ENCODE assay signal across 8 cellular contexts in genomic region chr20:17610566-17611289, GRCh38. TPM values are rescaled to one million over a fixed set of nuclear protein-coding genes. Genes with fewer than 3 reads are reported as not detected.
A peak's percentile ranks its signal among the peaks of the same experiment; 100 is the strongest.
DNase-seq lines count a peak whose midpoint lies in the region; ATAC-seq and TF ChIP-seq lines count a peak whose summit lies in the region.

No MANE protein-coding gene starts in this region.

- peaks cover 7 to 60% (median 37%) of the 10 kb centered on the region in 6 donors for H3K4me1 ChIP-seq in spleen

- peak overlapping the region in 7 of 8 donors; percentile 51 to 85 (median 68) for H3K27ac ChIP-seq in spleen

- DNase-seq in GM20000 (ENCODE audit: low spot score) (peak; percentile 20), fibroblast of gingiva (ENCODE audit: low read depth) (peak; percentile 25), spleen (peak; percentile 84), inferior parietal cortex (ENCODE audit: extremely low spot score) (no peak), SIG-M5 (lab: John Stamatoyannopoulos, UW) (no peak), retina (no peak)
- peak; percentile 80 for DNase-seq in activated CD8-positive, alpha-beta memory T cell treated with anti-CD3 and anti-CD28 coated beads for 24 hours

- TF ChIP-seq CTCF in GM20000 (IDR thresholded peaks at IDR 0.05; ENCODE audit: extremely low read depth, missing control alignments) (no peak), spleen (IDR thresholded peaks at IDR 0.05 in 8 of 11, conservative IDR thresholded peaks at IDR 0.05 in 3 of 11) (no peak)

- 55 to 67% (median 57%) methylated on average over 13 to 19 of the region's 19 CpGs for WGBS in spleen, 5 donors

- no peak for ATAC-seq in HG02870 (IDR thresholded peaks at IDR 0.05; ENCODE audit: unreplicated experiment)

- no peaks in the 10 kb centered on the region for H3K9me3 ChIP-seq in spleen

- H3K27me3 ChIP-seq in spleen (replicated peaks in 1 of 7) = no peaks in the 10 kb centered on the region

- TF ChIP-seq POLR2A in spleen (IDR thresholded peaks at IDR 0.05) = no peak

- intact Hi-C loops in spleen (cut with DNase I; ENCODE audit: low total_unique reads) = no loop called here

- peaks cover 0 to 75% (median 12%) of the 10 kb centered on the region in 6 donors for H3K36me3 ChIP-seq in spleen

- peak overlapping the region in 1 of 8 donors; percentile 19 for H3K4me3 ChIP-seq in spleen

RNA-seq across cellular contexts. Expression of gene DSTN, which starts 40.9 kb away (rescaled TPM):
- 100 to 1,000 TPM in 3 of 7 donors, 10 to 100 TPM in 4; 62.0 to 122 (median 93.6) TPM for total RNA-seq in spleen
- polyA plus RNA-seq in spleen = 100 to 1,000 TPM in 2 of 3 donors, 10 to 100 TPM in 1; 65.8 to 157 (median 107) TPM

Comparison
In these comparisons a context has a peak if more than half of its experiments do, and no peak if none do; other contexts are left out.
1. DNase-seq: peak in GM20000 (single experiment), activated CD8-positive, alpha-beta memory T cell treated with anti-CD3 and anti-CD28 coated beads for 24 hours (single experiment), fibroblast of gingiva (single experiment) and spleen (single experiment); none in inferior parietal cortex (single experiment), SIG-M5 (single experiment) and retina (single experiment).